In genomic region chr5:14445581-14446290, GRCh38 we compare ENCODE assay signal across 10 cellular contexts.
DNase-seq lines count a peak whose midpoint lies in the region; ATAC-seq, FAIRE-seq and TF ChIP-seq lines count a peak whose summit lies in the region.
"Had no signal": no experiment of that assay in that cellular context is flagged by ENCODE, and none has a peak within 500 bp of the region (broad histone marks: within the 10 kb centered on the region; RNA-seq: fewer than 3 reads in every experiment).

No MANE protein-coding gene starts in this region.

- H3K27me3 ChIP-seq in endothelial cell of umbilical vein (ENCODE audit: control insufficient read depth in 2 of 2, insufficient read depth in 2 of 2, low read length in 2 of 2), result no peaks in the 10 kb centered on the region

- intact Hi-C loops in endothelial cell of umbilical vein (cut with micrococcal nuclease) (no loop called here), natural killer cell (cut with micrococcal nuclease) (no loop called here)

- H3K4me3 Mint-ChIP-seq in neural crest cell, result peak overlapping the region; percentile 54
- H3K4me3 Mint-ChIP-seq in natural killer cell, result no peak overlapping the region

- CTCF ChIA-PET in endothelial cell of umbilical vein (lab: Charles Lee), result no interaction called here

- no peaks in the 10 kb centered on the region for H3K36me3 ChIP-seq in endothelial cell of umbilical vein (ENCODE audit: control insufficient read depth in 2 of 2, extremely low read depth in 1 of 2, insufficient read depth in 2 of 2, low read length in 2 of 2)

- H3K27ac Mint-ChIP-seq in neural crest cell (ENCODE audit: unreplicated experiment) (peak overlapping the region; percentile 98), natural killer cell (no peak overlapping the region)

- H3K27me3 Mint-ChIP-seq in neural crest cell (ENCODE audit: low read depth) (no peaks in the 10 kb centered on the region), natural killer cell (ENCODE audit: low read depth in 2 of 2) (no peaks in the 10 kb centered on the region)

- peak; percentile 87 for DNase-seq in ELF-1 (ENCODE audit: low read depth, low spot score)
- peak; percentile 30 for DNase-seq in NCI-H774 (lab: John Stamatoyannopoulos, UW)
- peak; percentile 87 for DNase-seq in endothelial cell of umbilical vein (ENCODE audit: low read depth, low spot score)
- no peak for DNase-seq in neural crest cell (ENCODE audit: low read depth, low spot score)
- DNase-seq in natural killer cell, result no peak
- DNase-seq: activated CD8-positive, alpha-beta memory T cell treated with anti-CD3 and anti-CD28 coated beads, Interleukin-2, amount 50 U/mL, for 4 hours; NCI-H187 had no signal

- H3K79me2 ChIP-seq in endothelial cell of umbilical vein (ENCODE audit: control insufficient read depth, insufficient read depth, low read length), result peaks cover 51% of the 10 kb centered on the region

- H3K36me3 Mint-ChIP-seq in neural crest cell (ENCODE audit: low read depth) (peaks cover 5% of the 10 kb centered on the region), natural killer cell (no peaks in the 10 kb centered on the region)

- POLR2A ChIA-PET in endothelial cell of umbilical vein (lab: Charles Lee), result no interaction called here

- no peak overlapping the region for H3K4me3 ChIP-seq in endothelial cell of umbilical vein (replicated peaks in 1 of 3; ENCODE audit: insufficient read depth in 1 of 3, low read depth in 1 of 3, low read length in 3 of 3)

- no peaks in the 10 kb centered on the region for H3K9me3 Mint-ChIP-seq in neural crest cell
- no peaks in the 10 kb centered on the region for H3K9me3 Mint-ChIP-seq in natural killer cell

- dilution Hi-C loops in endothelial cell of umbilical vein (cut with MboI; ENCODE audit: extremely low pct_ligation_motif_present, low sequenced_read_pairs), result no loop called here

- H3K9ac ChIP-seq in endothelial cell of umbilical vein (replicated peaks; ENCODE audit: extremely low read depth, insufficient read depth, low read length), result peak overlapping the region; percentile 59

- FAIRE-seq in endothelial cell of umbilical vein (lab: Jason Lieb, UNC), result peak; percentile 62

- H3K27ac ChIP-seq in endothelial cell of umbilical vein (ENCODE audit: insufficient read depth, low read depth, low read length), result peak overlapping the region; percentile 73

- H4K20me1 ChIP-seq in endothelial cell of umbilical vein (replicated peaks; ENCODE audit: control insufficient read depth, extremely low read depth, insufficient read depth, low read length), result no peaks in the 10 kb centered on the region

- peak; percentile 54 for TF ChIP-seq POLR2A in endothelial cell of umbilical vein (IDR thresholded peaks at IDR 0.05; ENCODE audit: low read depth, low read length)

- no peaks in the 10 kb centered on the region for H3K9me3 ChIP-seq in endothelial cell of umbilical vein (replicated peaks; ENCODE audit: control insufficient read depth, insufficient read depth, low read length)

- no peaks in the 10 kb centered on the region for H3K9me1 ChIP-seq in endothelial cell of umbilical vein (replicated peaks; ENCODE audit: control insufficient read depth, extremely low read depth, insufficient read depth, low read length)

- BruUV-seq in endothelial cell of umbilical vein (replicated peaks; lab: Mats Ljungman, UMichigan), result TSS peak; percentile 79

- H2AFZ ChIP-seq in endothelial cell of umbilical vein (ENCODE audit: low read depth, low read length), result no peak overlapping the region

- H3K4me1 Mint-ChIP-seq in neural crest cell, result peaks cover 89% of the 10 kb centered on the region
- H3K4me1 Mint-ChIP-seq in natural killer cell, result no peaks in the 10 kb centered on the region

- ATAC-seq in HG02970 (IDR thresholded peaks at IDR 0.05; ENCODE audit: low FRiP score, unreplicated experiment) (no peak), natural killer cell (no peak), GM21390 (IDR thresholded peaks at IDR 0.05; ENCODE audit: unreplicated experiment) (no peak), GM18511 (IDR thresholded peaks at IDR 0.05; ENCODE audit: unreplicated experiment) (no peak)

- peaks cover 97% of the 10 kb centered on the region for H3K4me1 ChIP-seq in endothelial cell of umbilical vein (ENCODE audit: control insufficient read depth, extremely low read depth, insufficient read depth, low read length)

- H3K4me2 ChIP-seq in endothelial cell of umbilical vein (ENCODE audit: insufficient read depth, low read length), result peak overlapping the region; percentile 91

- TF ChIP-seq CTCF in endothelial cell of umbilical vein (IDR thresholded peaks at IDR 0.05; ENCODE audit: extremely low read depth in 1 of 2, insufficient read depth in 1 of 2, low read depth in 1 of 2, low read length in 2 of 2) (no peak), neural crest cell (conservative IDR thresholded peaks at IDR 0.05) (no peak), natural killer cell (IDR thresholded peaks at IDR 0.05) (no peak)

TF ChIP-seq in endothelial cell of umbilical vein, 7 proteins besides CTCF, POLR2A, EP300 and RAD21:
- TF ChIP-seq JUN (IDR thresholded peaks at IDR 0.05; ENCODE audit: borderline replicate concordance, insufficient read depth, insufficient read length, low read depth), result no peak
- TF ChIP-seq MAX (IDR thresholded peaks at IDR 0.05; ENCODE audit: insufficient read depth, insufficient read length), result no peak
- no peak for TF ChIP-seq FOS (IDR thresholded peaks at IDR 0.05; ENCODE audit: borderline replicate concordance, insufficient read depth, low read length)
- no peak for TF ChIP-seq MYC (IDR thresholded peaks at IDR 0.05; ENCODE audit: low read depth, low read length)
- no peak for TF ChIP-seq GATA2 (IDR thresholded peaks at IDR 0.05; ENCODE audit: insufficient read depth, insufficient read length, low read depth, low read length)
- no peak for TF ChIP-seq EZH2 (IDR thresholded peaks at IDR 0.05; ENCODE audit: borderline replicate concordance, low read depth, low read length, severe bottlenecking)
- no peak for TF ChIP-seq POLR2AphosphoS5 (IDR thresholded peaks at IDR 0.05; ENCODE audit: insufficient read depth, low read depth, low read length)
TF ChIP-seq in endothelial cell of umbilical vein: peak in this region for 0.

Comparison
In these comparisons a context has a peak if more than half of its experiments do, and no peak if none do; other contexts are left out.
1. DNase-seq: peak in ELF-1 (single experiment), NCI-H774 (single experiment) and endothelial cell of umbilical vein (single experiment); none in neural crest cell (single experiment) and natural killer cell (single experiment).